Comparison of ENCODE assay signal across 8 cellular contexts in genomic region chr11:78138694-78139421, GRCh38. TPM values are rescaled to one million over a fixed set of nuclear protein-coding genes. Genes with fewer than 3 reads are reported as not detected.
DNase-seq lines count a peak whose midpoint lies in the region; ATAC-seq and TF ChIP-seq lines count a peak whose summit lies in the region.

No MANE protein-coding gene starts in this region.

- H3K36me3 ChIP-seq in BJ (ENCODE audit: control insufficient read depth, insufficient read depth, low read length) = peaks cover 4% of the 10 kb centered on the region; the same call in 1 of the 2 replicates
- no peaks in the 10 kb centered on the region for H3K36me3 ChIP-seq in ascending aorta
- H3K36me3 ChIP-seq in left lung = peaks cover 0 to 15% of the 10 kb centered on the region in 2 donors

- H3K4me3 ChIP-seq in BJ (ENCODE audit: low read depth, low read length) = peak overlapping the region; percentile 92
- H3K4me3 ChIP-seq in ascending aorta = peak overlapping the region; percentile 73 to 77
- peak overlapping the region; percentile 60 to 82 for H3K4me3 ChIP-seq in left lung

- no peaks in the 10 kb centered on the region for H3K27me3 ChIP-seq in BJ (ENCODE audit: control insufficient read depth, insufficient read depth, low read length)
- H3K27me3 ChIP-seq in ascending aorta = no peaks in the 10 kb centered on the region
- H3K27me3 ChIP-seq in left lung = no peaks in the 10 kb centered on the region

- DNase-seq in BJ (ENCODE audit: low read depth) (no peak), RWPE1 (ENCODE audit: low spot score) (peak; percentile 39), ascending aorta (ENCODE audit: low spot score in 2 of 2) (no peak), left lung (no peak), cortex of kidney (lab: John Stamatoyannopoulos, UW) (no peak)
- DNase-seq in stimulated activated CD8-positive, alpha-beta memory T cell treated with anti-CD3 and anti-CD28 coated beads, Interleukin-12 subunit alpha, Interleukin-12 subunit beta, amount 100 ng/mL, for 24 hours (ENCODE audit: extremely low read depth) = peak; percentile 5

- H3K4me1 ChIP-seq in ascending aorta (peaks cover 7 to 14% of the 10 kb centered on the region in 2 donors), left lung (peaks cover 0 to 22% of the 10 kb centered on the region in 2 donors)

- peak; percentile 14; the same call in 1 of the 2 replicates for TF ChIP-seq CTCF in BJ (IDR thresholded peaks at IDR 0.05; ENCODE audit: insufficient read depth, low read depth, low read length)
- no peak for TF ChIP-seq CTCF in RWPE1 (conservative IDR thresholded peaks at IDR 0.05; ENCODE audit: low read depth)
- TF ChIP-seq CTCF in ascending aorta (IDR thresholded peaks at IDR 0.05) = no peak
- no peak for TF ChIP-seq CTCF in left lung (IDR thresholded peaks at IDR 0.05)

- CTCF ChIA-PET in BJ (lab: Yijun Ruan, JAX) (interaction anchor here (1.2 to 1.4 kb wide), 3 partner anchors 9 to 281 kb away, joined by 3 to 6 read pairs (median 5); no protein-coding TSS in a partner anchor), RWPE1 (lab: Yijun Ruan, JAX) (interaction anchor here (0.9 kb wide), 1 partner anchor 425 kb away, joined by 3 read pairs; no protein-coding TSS in a partner anchor)

- intact Hi-C loops in ascending aorta (cut with DNase I) = loop anchor here (1.0 to 5.0 kb wide), 3 partner anchors 49 to 423 kb away; partner anchors contain the start of genes GAB2, KCTD21 and USP35
- intact Hi-C loops in left lung (cut with DNase I) = no loop called here

- POLR2A ChIA-PET in BJ (lab: Charles Lee) = no interaction called here
- POLR2A ChIA-PET in RWPE1 (lab: Yijun Ruan, JAX; ENCODE audit: low non-redundant PET) = no interaction called here

- H3K27ac ChIP-seq in RWPE1 (peak overlapping the region; percentile 69), ascending aorta (peak overlapping the region; percentile 54 to 75), left lung (peak overlapping the region; percentile 70 to 87)

- no peaks in the 10 kb centered on the region for H3K9me3 ChIP-seq in ascending aorta
- no peaks in the 10 kb centered on the region for H3K9me3 ChIP-seq in left lung

- ATAC-seq in GM19035 (IDR thresholded peaks at IDR 0.05; ENCODE audit: unreplicated experiment) (peak; percentile 29), HG03159 (IDR thresholded peaks at IDR 0.05; ENCODE audit: unreplicated experiment) (peak; percentile 30), left lung (peak; percentile 31)

RNA-seq across cellular contexts. Expression of gene ALG8, which starts 0.6 kb away (rescaled TPM):
- 33.9 and 69.3 TPM in 2 replicates for polyA plus RNA-seq in BJ (2011; rRNA removed)
- 23.4 and 29.0 TPM in 2 replicates for polyA minus RNA-seq in BJ (2011; rRNA and poly(A)+ RNA removed)
- total RNA-seq in ascending aorta (27.0 TPM), left lung (10 to 100 TPM; 32.2 to 39.7 TPM)

RNA-seq across cellular contexts. Expression of gene KCTD21, which starts 49.6 kb away (rescaled TPM):
- 11.8 and 16.3 TPM in 2 replicates for polyA plus RNA-seq in BJ (2011; rRNA removed)
- polyA minus RNA-seq in BJ (2011; rRNA and poly(A)+ RNA removed) = 29.5 and 40.1 TPM in 2 replicates
- 30.7 TPM for total RNA-seq in ascending aorta
- 10 to 100 TPM; 11.8 to 12.0 TPM for total RNA-seq in left lung

RNA-seq across cellular contexts. Expression of gene USP35, which starts 49.9 kb away (rescaled TPM):
- 4.2 and 6.3 TPM in 2 replicates for polyA plus RNA-seq in BJ (2011; rRNA removed)
- polyA minus RNA-seq in BJ (2011; rRNA and poly(A)+ RNA removed) = 6.9 and 7.7 TPM in 2 replicates
- 34.0 TPM for total RNA-seq in ascending aorta
- total RNA-seq in left lung = 1 to 10 TPM; 7.4 to 8.0 TPM

RNA-seq across cellular contexts. Expression of gene NDUFC2, which starts 59.2 kb away (rescaled TPM):
- 145 and 150 TPM in 2 replicates for polyA plus RNA-seq in BJ (2011; rRNA removed)
- polyA minus RNA-seq in BJ (2011; rRNA and poly(A)+ RNA removed) = 46.1 and 85.1 TPM in 2 replicates
- total RNA-seq in ascending aorta (112 TPM), left lung (100 to 1,000 TPM; 182 to 224 TPM)

Comparison
In these comparisons a context has a peak if more than half of its experiments do, and no peak if none do; other contexts are left out.
1. DNase-seq: peak in RWPE1 (single experiment) and stimulated activated CD8-positive, alpha-beta memory T cell treated with anti-CD3 and anti-CD28 coated beads, Interleukin-12 subunit alpha, Interleukin-12 subunit beta, amount 100 ng/mL, for 24 hours (single experiment); none in BJ (single experiment), ascending aorta (0 of 2), left lung (0 of 2) and cortex of kidney (single experiment).
2. Peak in every context shown above with its lines, with median percentiles within 50 percentile points of each other: H3K4me3 ChIP-seq, ATAC-seq and H3K27ac ChIP-seq.